ENCODE assay signal across 9 cellular contexts in the genomic region with DNA sequence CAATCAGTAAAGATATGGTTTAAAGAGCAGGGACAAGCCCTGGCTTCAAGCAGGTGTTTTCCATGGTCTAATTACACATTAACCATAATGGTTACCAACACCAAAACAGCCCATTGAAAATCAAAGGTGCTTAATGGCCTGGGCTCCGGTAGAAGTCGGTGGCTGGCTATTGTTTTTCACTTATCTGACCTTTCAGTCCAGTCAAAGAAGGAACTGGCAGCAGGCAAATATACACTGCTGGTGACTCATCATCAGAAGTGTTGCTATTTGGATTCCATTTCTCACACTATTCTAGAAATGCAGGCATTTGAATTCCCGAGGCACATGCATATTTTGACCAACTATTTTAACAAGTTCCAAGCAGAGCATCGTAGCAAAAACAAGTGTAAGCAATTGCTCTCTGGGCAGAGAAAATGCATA. TPM values are rescaled to one million over a fixed set of nuclear protein-coding genes. Genes with fewer than 3 reads are reported as not detected.
DNase-seq lines count a peak whose midpoint lies in the region; ATAC-seq and TF ChIP-seq lines count a peak whose summit lies in the region.
"Had no signal": no experiment of that assay in that cellular context is flagged by ENCODE, and none has a peak within 500 bp of the region (broad histone marks: within the 10 kb centered on the region; RNA-seq: fewer than 3 reads in every experiment).

No MANE protein-coding gene starts in this region.

- H4K91ac ChIP-seq in trophoblast cell (ENCODE audit: low read depth, low read length), result no peak overlapping the region

- CTCF ChIA-PET in activated CD4-positive, alpha-beta T cell treated with anti-CD3 and anti-CD28 coated beads, Interleukin-2, amount 10 ng/mL, durations not matched to agents 7 days and 5 days (lab: Charles Lee), result no interaction called here

- peak overlapping the region; percentile 88 for H3K27ac ChIP-seq in trophoblast cell (ENCODE audit: low read depth, low read length)

- no peak overlapping the region for H3K18ac ChIP-seq in trophoblast cell (ENCODE audit: low read length)

- peaks cover 13 to 22% of the 10 kb centered on the region in 2 donors for H3K27me3 Mint-ChIP-seq in natural killer cell (ENCODE audit: low read depth in 2 of 2)
- H3K27me3 Mint-ChIP-seq in activated CD4-positive, alpha-beta T cell treated with anti-CD3 and anti-CD28 coated beads, Interleukin-2, amount 10 ng/mL, durations not matched to agents 7 days and 5 days, result peaks cover 3% of the 10 kb centered on the region

- H3K79me2 ChIP-seq in trophoblast cell (ENCODE audit: control insufficient read depth, insufficient read depth, low read length, poor library complexity), result peaks cover 5% of the 10 kb centered on the region

- no peak overlapping the region for H2AK5ac ChIP-seq in trophoblast cell (ENCODE audit: low read length)

- H3K23ac ChIP-seq in trophoblast cell (ENCODE audit: low read length), result no peak overlapping the region

- POLR2A ChIA-PET in activated CD4-positive, alpha-beta T cell treated with anti-CD3 and anti-CD28 coated beads, Interleukin-2, amount 10 ng/mL, durations not matched to agents 7 days and 5 days (lab: Charles Lee), result no interaction called here

- no peak overlapping the region for H2BK120ac ChIP-seq in trophoblast cell (ENCODE audit: insufficient read depth, low read length, poor library complexity)

- no peaks in the 10 kb centered on the region for H3K4me1 Mint-ChIP-seq in natural killer cell
- H3K4me1 Mint-ChIP-seq in activated CD4-positive, alpha-beta T cell treated with anti-CD3 and anti-CD28 coated beads, Interleukin-2, amount 10 ng/mL, durations not matched to agents 7 days and 5 days, result no peaks in the 10 kb centered on the region

- peak; percentile 65 to 93 for DNase-seq in dermis microvascular lymphatic vessel endothelial cell (ENCODE audit: low read depth in 2 of 2)
- DNase-seq in trophoblast cell, result peak; percentile 82 to 96
- no peak for DNase-seq in AG08395 (ENCODE audit: low spot score)
- no peak for DNase-seq in natural killer cell
- DNase-seq in activated CD4-positive, alpha-beta T cell treated with anti-CD3 and anti-CD28 coated beads, Interleukin-2, amount 10 ng/mL, durations not matched to agents 7 days and 5 days, result no peak
- DNase-seq: cortex of kidney had no signal

- intact Hi-C loops in natural killer cell (cut with micrococcal nuclease), result no loop called here

- no peak overlapping the region for H2BK5ac ChIP-seq in trophoblast cell (ENCODE audit: low read depth, low read length, poor library complexity)

- H3K36me3 Mint-ChIP-seq in natural killer cell, result no peaks in the 10 kb centered on the region
- H3K36me3 Mint-ChIP-seq in activated CD4-positive, alpha-beta T cell treated with anti-CD3 and anti-CD28 coated beads, Interleukin-2, amount 10 ng/mL, durations not matched to agents 7 days and 5 days (ENCODE audit: low read depth), result no peaks in the 10 kb centered on the region

- no peak overlapping the region for H2AFZ ChIP-seq in trophoblast cell (ENCODE audit: insufficient read depth, low read length, poor library complexity)

- H3K9ac ChIP-seq in trophoblast cell (ENCODE audit: low read length), result no peak overlapping the region

- ATAC-seq in GM19023 (IDR thresholded peaks at IDR 0.05; ENCODE audit: unreplicated experiment), result peak; percentile 79
- ATAC-seq in HG03108 (IDR thresholded peaks at IDR 0.05; ENCODE audit: unreplicated experiment), result peak; percentile 92
- no peak for ATAC-seq in SK-N-SH treated with all-trans-retinoic acid at 6 μM for 48 hours
- ATAC-seq in natural killer cell, result no peak

- H3K27ac Mint-ChIP-seq in natural killer cell, result no peak overlapping the region
- H3K27ac Mint-ChIP-seq in activated CD4-positive, alpha-beta T cell treated with anti-CD3 and anti-CD28 coated beads, Interleukin-2, amount 10 ng/mL, durations not matched to agents 7 days and 5 days, result no peak overlapping the region

- H3K4me3 ChIP-seq in trophoblast cell (ENCODE audit: low read depth, low read length), result no peak overlapping the region

- no peak overlapping the region for H2BK12ac ChIP-seq in trophoblast cell (ENCODE audit: low read length)

- H3K9me3 Mint-ChIP-seq in natural killer cell, result peaks cover 0 to 5% of the 10 kb centered on the region in 2 donors
- H3K9me3 Mint-ChIP-seq in activated CD4-positive, alpha-beta T cell treated with anti-CD3 and anti-CD28 coated beads, Interleukin-2, amount 10 ng/mL, durations not matched to agents 7 days and 5 days, result no peaks in the 10 kb centered on the region

- no peak overlapping the region for H4K8ac ChIP-seq in trophoblast cell (ENCODE audit: low read depth, low read length)

- no CpG with 5 or more reads among the region's 4 CpGs for WGBS in trophoblast cell (ENCODE audit: extremely low coverage, insufficient coverage, insufficient read length)

- H3K9me3 ChIP-seq in trophoblast cell (ENCODE audit: insufficient read depth, low read depth, low read length), result no peaks in the 10 kb centered on the region

- no peak overlapping the region for H4K12ac ChIP-seq in trophoblast cell (ENCODE audit: low read depth, low read length)

- peak overlapping the region; percentile 17 for H3K4me2 ChIP-seq in trophoblast cell (ENCODE audit: low read length)

- no peak overlapping the region for H3K4ac ChIP-seq in trophoblast cell (ENCODE audit: low read depth, low read length)

- H3K14ac ChIP-seq in trophoblast cell (ENCODE audit: low read length), result no peak overlapping the region

- no peak for TF ChIP-seq CTCF in natural killer cell (IDR thresholded peaks at IDR 0.05)

- peaks cover 52% of the 10 kb centered on the region for H3K79me1 ChIP-seq in trophoblast cell (ENCODE audit: low read length)

- H3K36me3 ChIP-seq in trophoblast cell (ENCODE audit: control insufficient read depth in 1 of 2, insufficient read depth in 2 of 2, low read length in 2 of 2), result no peaks in the 10 kb centered on the region

- H3K4me1 ChIP-seq in trophoblast cell (ENCODE audit: control insufficient read depth in 1 of 2, insufficient read depth in 2 of 2, low read length in 2 of 2), result peaks cover 36 to 40% of the 10 kb centered on the region in 2 experiments

- no peak overlapping the region for H3K4me3 Mint-ChIP-seq in natural killer cell
- H3K4me3 Mint-ChIP-seq in activated CD4-positive, alpha-beta T cell treated with anti-CD3 and anti-CD28 coated beads, Interleukin-2, amount 10 ng/mL, durations not matched to agents 7 days and 5 days, result no peak overlapping the region

- H3K27me3 ChIP-seq in trophoblast cell (ENCODE audit: insufficient read depth, low read length), result no peaks in the 10 kb centered on the region

TF ChIP-seq in SK-N-SH treated with all-trans-retinoic acid at 6 μM for 48 hours, 23 proteins besides CTCF, POLR2A, EP300 and RAD21:
- TF ChIP-seq OSR1 (CRISPR knock-in tag; IDR thresholded peaks at IDR 0.05) (no peak), TOX (CRISPR knock-in tag; IDR thresholded peaks at IDR 0.05; ENCODE audit: borderline replicate concordance) (no peak)

RNA-seq across cellular contexts. Expression of gene GABRP, which starts 26.3 kb away (rescaled TPM):
- total RNA-seq in dermis microvascular lymphatic vessel endothelial cell, result 1.1 and 1.2 TPM in 2 replicates
- 935 and 1,007 TPM in 2 replicates for polyA plus RNA-seq in trophoblast cell (2013)
- total RNA-seq in natural killer cell, result not detected
- total RNA-seq in activated CD4-positive, alpha-beta T cell treated with anti-CD3 and anti-CD28 coated beads, Interleukin-2, amount 10 ng/mL, durations not matched to agents 7 days and 5 days, result not detected

Comparison
In these comparisons a context has a peak if more than half of its experiments do, and no peak if none do; other contexts are left out.
1. ATAC-seq: peak in GM19023 (single experiment) and HG03108 (single experiment); none in SK-N-SH treated with all-trans-retinoic acid at 6 μM for 48 hours (single experiment) and natural killer cell (0 of 3).
2. DNase-seq: peak in dermis microvascular lymphatic vessel endothelial cell (2 of 2) and trophoblast cell (2 of 2); none in AG08395 (single experiment), natural killer cell (single experiment) and activated CD4-positive, alpha-beta T cell treated with anti-CD3 and anti-CD28 coated beads, Interleukin-2, amount 10 ng/mL, durations not matched to agents 7 days and 5 days (single experiment).